ENCODE assay signal across 30 cellular contexts in genomic region chr1:183739640-183740385, GRCh38.
DNase-seq lines count a peak whose midpoint lies in the region; ATAC-seq, FAIRE-seq and TF ChIP-seq lines count a peak whose summit lies in the region.
"Had no signal": no experiment of that assay in that cellular context is flagged by ENCODE, and none has a peak within 500 bp of the region (broad histone marks: within the 10 kb centered on the region; RNA-seq: fewer than 3 reads in every experiment).

No MANE protein-coding gene starts in this region.

- peaks cover 22% of the 10 kb centered on the region for H3K36me3 Mint-ChIP-seq in HFFc6 (ENCODE audit: low read depth)
- H3K36me3 Mint-ChIP-seq: CD14-positive monocyte, immature natural killer cell had no signal

- H3K27me3 Mint-ChIP-seq in HFFc6 (ENCODE audit: insufficient read depth): no peaks in the 10 kb centered on the region

- H3K4me3 Mint-ChIP-seq in HFFc6: no peak overlapping the region
- H3K4me3 Mint-ChIP-seq: activated CD8-positive, alpha-beta T cell treated with anti-CD3 and anti-CD28 coated beads, Interleukin-2, amount 10 ng/mL, durations not matched to agents 7 days and 5 days; CD14-positive monocyte; immature natural killer cell; stimulated activated naive B cell treated with anti-CD40 and anti-IgM and Interleukin-4, amounts not matched to agents 10 μg/mL and 1 μg/mL and 100 μg/mL, for 72 hours; T-helper 1 cell treated with Interleukin-12 subunit alpha and Interleukin-12 subunit beta and Interleukin-4 antibody, amounts not matched to agents 30 μg/mL and 1 μg/mL, for 36 hours had no signal

- no peak overlapping the region for H3K9ac ChIP-seq in smooth muscle cell (ENCODE audit: low read depth)
- H3K9ac ChIP-seq: parathyroid adenoma, SK-N-SH had no signal

- peak overlapping the region; percentile 19 for H2AFZ ChIP-seq in smooth muscle cell (ENCODE audit: low read depth)
- H2AFZ ChIP-seq: parathyroid adenoma had no signal

- H4K20me1 ChIP-seq in smooth muscle cell (ENCODE audit: low read depth): no peaks in the 10 kb centered on the region

- H3K9me3 ChIP-seq in lower lobe of right lung (peaks cover 9% of the 10 kb centered on the region), smooth muscle cell (replicated peaks; ENCODE audit: low read depth) (no peaks in the 10 kb centered on the region)
- H3K9me3 ChIP-seq: gastrocnemius medialis, right lobe of liver, SK-N-SH had no signal

- WGBS in smooth muscle cell (ENCODE audit: low lambda C conversion rate): 50% methylated on average over 7 of the region's 7 CpGs

- DNase-seq in HFFc6 (peak; percentile 10), lower lobe of right lung (no peak), smooth muscle cell (lab: John Stamatoyannopoulos, UW; ENCODE audit: unreplicated experiment) (no peak), CD1c-positive myeloid dendritic cell (ENCODE audit: extremely low spot score) (no peak), T-helper 2 cell (no peak)
- DNase-seq: activated CD4-positive, CD25-positive, alpha-beta regulatory T cell treated with anti-CD3 and anti-CD28 coated beads, Interleukin-2, amount 50 U/mL, for 72 hours; activated CD8-positive, alpha-beta T cell treated with anti-CD3 and anti-CD28 coated beads, Interleukin-2, amount 10 ng/mL, durations not matched to agents 7 days and 5 days; effector memory CD4-positive, alpha-beta T cell; EL; gastrocnemius medialis; hypothalamus; KBM-7; MM.1S; NCI-H2029 treated with DMSO at 0.1 percent for 48 hours; right lobe of liver; SK-N-SH; stimulated activated CD4-positive, alpha-beta T cell treated with anti-CD3 and anti-CD28 coated beads, Interleukin-15, amount 100 ng/mL, for 24 hours; stimulated activated naive B cell treated with anti-CD40 and anti-IgM and Interleukin-4, amounts not matched to agents 10 μg/mL and 1 μg/mL and 100 μg/mL, for 72 hours; upper lobe of left lung had no signal

- peaks cover 35% of the 10 kb centered on the region for H3K4me1 Mint-ChIP-seq in HFFc6 (ENCODE audit: low read depth)
- H3K4me1 Mint-ChIP-seq: immature natural killer cell; stimulated activated naive B cell treated with anti-CD40 and anti-IgM and Interleukin-4, amounts not matched to agents 10 μg/mL and 1 μg/mL and 100 μg/mL, for 72 hours had no signal

- peak; percentile 88 for FAIRE-seq in endometrium (lab: Jason Lieb, UNC)
- FAIRE-seq: colon, GM12891 had no signal

- no peaks in the 10 kb centered on the region for H3K36me3 ChIP-seq in lower lobe of right lung
- H3K36me3 ChIP-seq in smooth muscle cell (ENCODE audit: low read depth): no peaks in the 10 kb centered on the region
- H3K36me3 ChIP-seq: gastrocnemius medialis, right lobe of liver, upper lobe of left lung had no signal

- H3K27me3 ChIP-seq in lower lobe of right lung (ENCODE audit: low read depth): no peaks in the 10 kb centered on the region
- H3K27me3 ChIP-seq in smooth muscle cell (ENCODE audit: low read depth): no peaks in the 10 kb centered on the region
- H3K27me3 ChIP-seq: gastrocnemius medialis, right lobe of liver, upper lobe of left lung had no signal

- H3K4me1 ChIP-seq in lower lobe of right lung: peaks cover 11% of the 10 kb centered on the region
- peaks cover 11% of the 10 kb centered on the region for H3K4me1 ChIP-seq in smooth muscle cell (ENCODE audit: low read depth)
- H3K4me1 ChIP-seq: parathyroid adenoma had no signal

- no peak overlapping the region for H3K4me3 ChIP-seq in lower lobe of right lung
- H3K4me3 ChIP-seq in smooth muscle cell: no peak overlapping the region
- H3K4me3 ChIP-seq: gastrocnemius medialis, right lobe of liver, upper lobe of left lung had no signal

- intact Hi-C loops in lower lobe of right lung (cut with DNase I): no loop called here

- TF ChIP-seq CTCF in HFFc6 (IDR thresholded peaks at IDR 0.05): no peak
- TF ChIP-seq CTCF in lower lobe of right lung (IDR thresholded peaks at IDR 0.05): no peak
- TF ChIP-seq CTCF in smooth muscle cell (IDR thresholded peaks at IDR 0.05; ENCODE audit: borderline replicate concordance, insufficient read depth, poor library complexity, severe bottlenecking): no peak

- H3K9me3 Mint-ChIP-seq in HFFc6: peaks cover 8% of the 10 kb centered on the region
- H3K9me3 Mint-ChIP-seq: activated T-helper 2 cell treated with anti-CD3 and anti-CD28 coated beads, Interferon-gamma antibody, Interleukin-2, Interleukin-4, amounts not matched to agents 10 μg/mL and 5 μg/mL and 100 μg/mL, durations not matched to agents 14 hours and 24 hours and 36 hours; immature natural killer cell; T-helper 1 cell treated with Interleukin-12 subunit alpha and Interleukin-12 subunit beta and Interleukin-4 antibody, amounts not matched to agents 30 μg/mL and 1 μg/mL, for 36 hours had no signal

- ATAC-seq in lower lobe of right lung (no peak), HG03045 (IDR thresholded peaks at IDR 0.05; ENCODE audit: unreplicated experiment) (no peak)
- ATAC-seq: activated CD8-positive, alpha-beta T cell treated with anti-CD3 and anti-CD28 coated beads, Interleukin-2, amount 10 ng/mL, durations not matched to agents 7 days and 5 days; activated naive CD4-positive, alpha-beta T cell treated with anti-CD3 and anti-CD28 coated beads, Interleukin-2, amount 50 U/mL, for 72 hours; gastrocnemius medialis had no signal

- H3F3A ChIP-seq in smooth muscle cell (ENCODE audit: low read depth): peaks cover 8% of the 10 kb centered on the region

- H3K79me2 ChIP-seq in smooth muscle cell (ENCODE audit: low read depth): no peaks in the 10 kb centered on the region
- H3K79me2 ChIP-seq: parathyroid adenoma had no signal

- no peak overlapping the region for H3K27ac Mint-ChIP-seq in HFFc6
- H3K27ac Mint-ChIP-seq: activated CD8-positive, alpha-beta T cell treated with anti-CD3 and anti-CD28 coated beads, Interleukin-2, amount 10 ng/mL, durations not matched to agents 7 days and 5 days; activated naive CD4-positive, alpha-beta T cell treated with anti-CD3 and anti-CD28 coated beads, Interleukin-2, amount 50 U/mL, for 72 hours; activated T-helper 2 cell treated with anti-CD3 and anti-CD28 coated beads, Interferon-gamma antibody, Interleukin-2, Interleukin-4, amounts not matched to agents 10 μg/mL and 5 μg/mL and 100 μg/mL, durations not matched to agents 14 hours and 24 hours and 36 hours; immature natural killer cell; stimulated activated naive B cell treated with anti-CD40 and anti-IgM and Interleukin-4, amounts not matched to agents 10 μg/mL and 1 μg/mL and 100 μg/mL, for 72 hours; T-helper 1 cell treated with Interleukin-12 subunit alpha and Interleukin-12 subunit beta and Interleukin-4 antibody, amounts not matched to agents 30 μg/mL and 1 μg/mL, for 36 hours had no signal

- H3K4me2 ChIP-seq in smooth muscle cell: peak overlapping the region; percentile 29
- H3K4me2 ChIP-seq: SK-N-SH had no signal

- peak overlapping the region; percentile 37 for H3K27ac ChIP-seq in lower lobe of right lung
- no peak overlapping the region for H3K27ac ChIP-seq in smooth muscle cell (ENCODE audit: low read depth)
- H3K27ac ChIP-seq: gastrocnemius medialis, parathyroid adenoma, right lobe of liver, RWPE1 had no signal
